1 cellular context compared by ENCODE assay signal in the genomic region with DNA sequence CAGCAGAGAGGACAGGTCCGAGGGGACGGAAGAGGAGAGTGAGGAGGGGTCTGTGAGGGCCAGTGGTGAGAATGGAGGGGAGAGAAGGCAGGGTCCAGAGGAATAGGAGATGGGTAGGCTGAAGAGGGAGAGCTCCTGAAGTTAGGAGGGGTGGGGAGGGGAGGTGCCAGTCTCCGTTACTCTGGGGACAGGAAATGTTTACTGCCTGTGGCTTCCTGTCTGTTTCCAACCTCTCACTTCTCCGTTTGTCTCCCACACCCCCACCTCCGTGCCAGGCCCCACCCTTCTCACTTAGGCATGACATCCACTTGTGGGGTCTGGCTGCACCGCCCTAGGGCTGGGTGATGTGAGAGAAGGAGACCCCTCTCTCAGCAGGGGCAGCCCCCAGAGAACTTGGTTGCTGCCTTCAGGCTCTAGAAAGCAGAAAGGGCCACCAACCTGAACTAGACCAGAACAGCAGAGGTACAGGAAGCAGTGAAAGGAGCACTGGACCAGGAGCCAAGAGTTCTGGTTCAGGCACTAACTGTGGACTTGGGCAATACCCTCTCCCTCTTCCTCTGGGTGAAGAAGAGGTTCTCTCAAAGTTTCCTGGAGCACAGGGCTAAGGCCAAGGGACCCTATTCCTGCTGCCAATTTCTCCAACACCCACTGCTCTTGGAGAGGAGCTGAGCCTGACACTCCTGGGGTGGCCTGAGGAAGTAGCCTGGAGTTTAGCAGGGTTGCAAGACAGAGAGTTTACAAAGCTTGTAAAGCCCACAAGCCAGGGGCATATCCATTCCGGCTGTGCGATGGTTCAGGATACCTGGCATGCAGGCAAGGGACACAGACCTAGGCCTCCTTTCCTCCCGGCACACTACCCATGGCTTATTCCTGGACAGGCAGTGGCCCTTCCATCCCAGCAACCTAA.
TF ChIP-seq lines count a peak whose summit lies in the region.

No MANE protein-coding gene starts in this region.

TF ChIP-seq in GM12878, 131 proteins besides CTCF, POLR2A, EP300 and RAD21 (continues in another document):
- no peak for TF ChIP-seq SREBF1 (IDR thresholded peaks at IDR 0.05; ENCODE audit: low read length)
- TF ChIP-seq GABPA (IDR thresholded peaks at IDR 0.05; ENCODE audit: low read depth): no peak
- TF ChIP-seq CBFB (IDR thresholded peaks at IDR 0.05; ENCODE audit: low read depth): no peak
- no peak for TF ChIP-seq SREBF2 (IDR thresholded peaks at IDR 0.05; ENCODE audit: low read length)
- no peak for TF ChIP-seq MXI1 (IDR thresholded peaks at IDR 0.05; ENCODE audit: low read depth, low read length)
- no peak for TF ChIP-seq ZNF217 (IDR thresholded peaks at IDR 0.05)
- no peak for TF ChIP-seq RCOR1 (conservative IDR thresholded peaks at IDR 0.05; ENCODE audit: low read depth, low read length)
- no peak for TF ChIP-seq ZBTB4 (CRISPR knock-in tag; IDR thresholded peaks at IDR 0.05)
- no peak for TF ChIP-seq TBL1XR1 (IDR thresholded peaks at IDR 0.05; ENCODE audit: low read depth, low read length)
- peak; percentile 14; the same call in 1 of the 2 replicates for TF ChIP-seq MLLT1 (IDR thresholded peaks at IDR 0.05)
- no peak for TF ChIP-seq TCF7 (IDR thresholded peaks at IDR 0.05; ENCODE audit: borderline replicate concordance)
- TF ChIP-seq, protein P1, sequence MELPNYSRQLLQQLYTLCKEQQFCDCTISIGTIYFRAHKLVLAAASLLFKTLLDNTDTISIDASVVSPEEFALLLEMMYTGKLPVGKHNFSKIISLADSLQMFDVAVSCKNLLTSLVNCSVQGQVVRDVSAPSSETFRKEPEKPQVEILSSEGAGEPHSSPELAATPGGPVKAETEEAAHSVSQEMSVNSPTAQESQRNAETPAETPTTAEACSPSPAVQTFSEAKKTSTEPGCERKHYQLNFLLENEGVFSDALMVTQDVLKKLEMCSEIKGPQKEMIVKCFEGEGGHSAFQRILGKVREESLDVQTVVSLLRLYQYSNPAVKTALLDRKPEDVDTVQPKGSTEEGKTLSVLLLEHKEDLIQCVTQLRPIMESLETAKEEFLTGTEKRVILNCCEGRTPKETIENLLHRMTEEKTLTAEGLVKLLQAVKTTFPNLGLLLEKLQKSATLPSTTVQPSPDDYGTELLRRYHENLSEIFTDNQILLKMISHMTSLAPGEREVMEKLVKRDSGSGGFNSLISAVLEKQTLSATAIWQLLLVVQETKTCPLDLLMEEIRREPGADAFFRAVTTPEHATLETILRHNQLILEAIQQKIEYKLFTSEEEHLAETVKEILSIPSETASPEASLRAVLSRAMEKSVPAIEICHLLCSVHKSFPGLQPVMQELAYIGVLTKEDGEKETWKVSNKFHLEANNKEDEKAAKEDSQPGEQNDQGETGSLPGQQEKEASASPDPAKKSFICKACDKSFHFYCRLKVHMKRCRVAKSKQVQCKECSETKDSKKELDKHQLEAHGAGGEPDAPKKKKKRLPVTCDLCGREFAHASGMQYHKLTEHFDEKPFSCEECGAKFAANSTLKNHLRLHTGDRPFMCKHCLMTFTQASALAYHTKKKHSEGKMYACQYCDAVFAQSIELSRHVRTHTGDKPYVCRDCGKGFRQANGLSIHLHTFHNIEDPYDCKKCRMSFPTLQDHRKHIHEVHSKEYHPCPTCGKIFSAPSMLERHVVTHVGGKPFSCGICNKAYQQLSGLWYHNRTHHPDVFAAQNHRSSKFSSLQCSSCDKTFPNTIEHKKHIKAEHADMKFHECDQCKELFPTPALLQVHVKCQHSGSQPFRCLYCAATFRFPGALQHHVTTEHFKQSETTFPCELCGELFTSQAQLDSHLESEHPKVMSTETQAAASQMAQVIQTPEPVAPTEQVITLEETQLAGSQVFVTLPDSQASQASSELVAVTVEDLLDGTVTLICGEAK (IDR thresholded peaks at IDR 0.05; ENCODE audit: borderline replicate concordance): no peak
- TF ChIP-seq IRF5 (IDR thresholded peaks at IDR 0.05; ENCODE audit: borderline replicate concordance): no peak
- TF ChIP-seq ETV6 (conservative IDR thresholded peaks at IDR 0.05 in 1 of 2, IDR thresholded peaks at IDR 0.05 in 1 of 2; ENCODE audit: borderline replicate concordance in 1 of 2, low read depth in 1 of 2): no peak
- no peak for TF ChIP-seq SMC3 (IDR thresholded peaks at IDR 0.05; ENCODE audit: borderline replicate concordance, low read length)
- TF ChIP-seq POLR2AphosphoS2 (IDR thresholded peaks at IDR 0.05; ENCODE audit: low read depth, low read length): no peak
- no peak for TF ChIP-seq RBBP5 (conservative IDR thresholded peaks at IDR 0.05)
- TF ChIP-seq SIX5 (IDR thresholded peaks at IDR 0.05; ENCODE audit: low read depth, low read length, severe bottlenecking): no peak
- TF ChIP-seq RUNX3 (IDR thresholded peaks at IDR 0.05; ENCODE audit: low read length): peak; percentile 39
- no peak for TF ChIP-seq CREB1 (IDR thresholded peaks at IDR 0.05; ENCODE audit: low read depth)
- TF ChIP-seq PRDM15 (CRISPR knock-in tag; IDR thresholded peaks at IDR 0.05): no peak
- TF ChIP-seq POU2F2 (IDR thresholded peaks at IDR 0.05; ENCODE audit: borderline replicate concordance, low read depth, low read length): no peak
- TF ChIP-seq, protein P2, sequence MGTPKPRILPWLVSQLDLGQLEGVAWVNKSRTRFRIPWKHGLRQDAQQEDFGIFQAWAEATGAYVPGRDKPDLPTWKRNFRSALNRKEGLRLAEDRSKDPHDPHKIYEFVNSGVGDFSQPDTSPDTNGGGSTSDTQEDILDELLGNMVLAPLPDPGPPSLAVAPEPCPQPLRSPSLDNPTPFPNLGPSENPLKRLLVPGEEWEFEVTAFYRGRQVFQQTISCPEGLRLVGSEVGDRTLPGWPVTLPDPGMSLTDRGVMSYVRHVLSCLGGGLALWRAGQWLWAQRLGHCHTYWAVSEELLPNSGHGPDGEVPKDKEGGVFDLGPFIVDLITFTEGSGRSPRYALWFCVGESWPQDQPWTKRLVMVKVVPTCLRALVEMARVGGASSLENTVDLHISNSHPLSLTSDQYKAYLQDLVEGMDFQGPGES (IDR thresholded peaks at IDR 0.05): no peak
- TF ChIP-seq IKZF1 (conservative IDR thresholded peaks at IDR 0.05): peak; percentile 81
- TF ChIP-seq CEBPZ (IDR thresholded peaks at IDR 0.05; ENCODE audit: low read depth, low read length): no peak
- no peak for TF ChIP-seq ZBED1 (IDR thresholded peaks at IDR 0.05; ENCODE audit: borderline replicate concordance)
- TF ChIP-seq, protein P3, sequence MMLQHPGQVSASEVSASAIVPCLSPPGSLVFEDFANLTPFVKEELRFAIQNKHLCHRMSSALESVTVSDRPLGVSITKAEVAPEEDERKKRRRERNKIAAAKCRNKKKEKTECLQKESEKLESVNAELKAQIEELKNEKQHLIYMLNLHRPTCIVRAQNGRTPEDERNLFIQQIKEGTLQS (IDR thresholded peaks at IDR 0.05; ENCODE audit: borderline replicate concordance, extremely low read depth, low read depth, low read length): no peak
- TF ChIP-seq, protein P4, sequence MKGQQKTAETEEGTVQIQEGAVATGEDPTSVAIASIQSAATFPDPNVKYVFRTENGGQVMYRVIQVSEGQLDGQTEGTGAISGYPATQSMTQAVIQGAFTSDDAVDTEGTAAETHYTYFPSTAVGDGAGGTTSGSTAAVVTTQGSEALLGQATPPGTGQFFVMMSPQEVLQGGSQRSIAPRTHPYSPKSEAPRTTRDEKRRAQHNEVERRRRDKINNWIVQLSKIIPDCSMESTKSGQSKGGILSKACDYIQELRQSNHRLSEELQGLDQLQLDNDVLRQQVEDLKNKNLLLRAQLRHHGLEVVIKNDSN (IDR thresholded peaks at IDR 0.05; ENCODE audit: borderline replicate concordance, extremely low read length, insufficient read depth, low read depth, low read length): no peak
- no peak for TF ChIP-seq TCF3 (IDR thresholded peaks at IDR 0.05; ENCODE audit: borderline replicate concordance, insufficient read depth, low read depth, low read length)
- no peak for TF ChIP-seq KDM1A (IDR thresholded peaks at IDR 0.05; ENCODE audit: borderline replicate concordance)
